Comparison of ENCODE assay signal across 1 cellular context in the genomic region with DNA sequence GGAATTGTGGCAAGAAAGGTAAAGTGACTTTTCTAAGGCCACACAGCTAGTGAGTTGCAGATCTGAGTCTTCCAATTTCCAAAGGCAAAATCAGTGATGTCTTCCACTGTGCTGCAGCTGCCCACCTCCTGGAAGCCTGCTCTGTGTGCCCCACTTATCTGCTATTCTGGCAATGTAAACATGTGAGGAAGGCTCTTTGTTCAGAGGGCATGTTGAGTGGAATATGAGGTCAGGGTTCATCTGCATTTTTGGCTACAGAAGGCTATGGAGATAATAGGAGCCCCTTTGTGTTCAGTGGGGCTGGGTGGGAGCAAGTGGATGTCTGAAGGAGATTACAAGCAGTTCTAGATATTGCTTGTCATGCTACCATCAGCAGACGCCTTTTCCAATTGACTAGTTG.
A peak's percentile ranks its signal among the peaks of the same experiment; 100 is the strongest.
TF ChIP-seq lines count a peak whose summit lies in the region.

No MANE protein-coding gene starts in this region.

TF ChIP-seq in HepG2, 621 proteins besides CTCF, POLR2A, EP300 and RAD21 (continued from another document and continues in another):
- TF ChIP-seq, protein P1, sequence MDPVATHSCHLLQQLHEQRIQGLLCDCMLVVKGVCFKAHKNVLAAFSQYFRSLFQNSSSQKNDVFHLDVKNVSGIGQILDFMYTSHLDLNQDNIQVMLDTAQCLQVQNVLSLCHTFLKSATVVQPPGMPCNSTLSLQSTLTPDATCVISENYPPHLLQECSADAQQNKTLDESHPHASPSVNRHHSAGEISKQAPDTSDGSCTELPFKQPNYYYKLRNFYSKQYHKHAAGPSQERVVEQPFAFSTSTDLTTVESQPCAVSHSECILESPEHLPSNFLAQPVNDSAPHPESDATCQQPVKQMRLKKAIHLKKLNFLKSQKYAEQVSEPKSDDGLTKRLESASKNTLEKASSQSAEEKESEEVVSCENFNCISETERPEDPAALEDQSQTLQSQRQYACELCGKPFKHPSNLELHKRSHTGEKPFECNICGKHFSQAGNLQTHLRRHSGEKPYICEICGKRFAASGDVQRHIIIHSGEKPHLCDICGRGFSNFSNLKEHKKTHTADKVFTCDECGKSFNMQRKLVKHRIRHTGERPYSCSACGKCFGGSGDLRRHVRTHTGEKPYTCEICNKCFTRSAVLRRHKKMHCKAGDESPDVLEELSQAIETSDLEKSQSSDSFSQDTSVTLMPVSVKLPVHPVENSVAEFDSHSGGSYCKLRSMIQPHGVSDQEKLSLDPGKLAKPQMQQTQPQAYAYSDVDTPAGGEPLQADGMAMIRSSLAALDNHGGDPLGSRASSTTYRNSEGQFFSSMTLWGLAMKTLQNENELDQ (CRISPR knock-in tag; IDR thresholded peaks at IDR 0.05; ENCODE audit: borderline replicate concordance), result no peak
- TF ChIP-seq SMAD1 (CRISPR knock-in tag; IDR thresholded peaks at IDR 0.05; ENCODE audit: borderline replicate concordance, low read depth), result no peak
- no peak for TF ChIP-seq ZNF546 (CRISPR knock-in tag; conservative IDR thresholded peaks at IDR 0.05)
- peak; percentile 63; the same call in 1 of the 2 replicates for TF ChIP-seq ZNF788 (CRISPR knock-in tag; IDR thresholded peaks at IDR 0.05; ENCODE audit: borderline replicate concordance)
- TF ChIP-seq ZNF75D (CRISPR knock-in tag; IDR thresholded peaks at IDR 0.05; ENCODE audit: borderline replicate concordance), result no peak
- no peak for TF ChIP-seq SIN3B (IDR thresholded peaks at IDR 0.05; ENCODE audit: low read length)
- TF ChIP-seq ZNF607 (CRISPR knock-in tag; IDR thresholded peaks at IDR 0.05; ENCODE audit: borderline replicate concordance), result no peak
- TF ChIP-seq, protein P2, sequence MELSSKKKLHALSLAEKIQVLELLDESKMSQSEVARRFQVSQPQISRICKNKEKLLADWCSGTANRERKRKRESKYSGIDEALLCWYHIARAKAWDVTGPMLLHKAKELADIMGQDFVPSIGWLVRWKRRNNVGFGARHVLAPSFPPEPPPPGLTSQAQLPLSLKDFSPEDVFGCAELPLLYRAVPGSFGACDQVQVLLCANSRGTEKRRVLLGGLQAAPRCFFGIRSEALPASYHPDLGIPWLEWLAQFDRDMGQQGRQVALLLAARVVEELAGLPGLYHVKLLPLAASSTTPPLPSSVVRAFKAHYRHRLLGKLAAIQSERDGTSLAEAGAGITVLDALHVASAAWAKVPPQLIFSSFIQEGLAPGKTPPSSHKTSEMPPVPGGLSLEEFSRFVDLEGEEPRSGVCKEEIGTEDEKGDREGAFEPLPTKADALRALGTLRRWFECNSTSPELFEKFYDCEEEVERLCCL (CRISPR knock-in tag; IDR thresholded peaks at IDR 0.05; ENCODE audit: borderline replicate concordance), result no peak
- no peak for TF ChIP-seq PHB2 (IDR thresholded peaks at IDR 0.05; ENCODE audit: partially characterized antibody)
- TF ChIP-seq STAT5B (CRISPR knock-in tag; IDR thresholded peaks at IDR 0.05), result no peak
- no peak for TF ChIP-seq ZNF225 (CRISPR knock-in tag; IDR thresholded peaks at IDR 0.05)
- no peak for TF ChIP-seq ZNF543 (CRISPR knock-in tag; IDR thresholded peaks at IDR 0.05)
- TF ChIP-seq MAZ (IDR thresholded peaks at IDR 0.05; ENCODE audit: borderline replicate concordance, low read depth, low read length), result no peak
- TF ChIP-seq MAZ (CRISPR knock-in tag; IDR thresholded peaks at IDR 0.05; ENCODE audit: low read depth), result no peak
- no peak for TF ChIP-seq AGO1 (IDR thresholded peaks at IDR 0.05; ENCODE audit: low read depth, low read length, poor library complexity, severe bottlenecking)
- TF ChIP-seq FIP1L1 (IDR thresholded peaks at IDR 0.05; ENCODE audit: borderline replicate concordance, insufficient read depth, low read depth, low read length), result no peak
- TF ChIP-seq, protein P3, sequence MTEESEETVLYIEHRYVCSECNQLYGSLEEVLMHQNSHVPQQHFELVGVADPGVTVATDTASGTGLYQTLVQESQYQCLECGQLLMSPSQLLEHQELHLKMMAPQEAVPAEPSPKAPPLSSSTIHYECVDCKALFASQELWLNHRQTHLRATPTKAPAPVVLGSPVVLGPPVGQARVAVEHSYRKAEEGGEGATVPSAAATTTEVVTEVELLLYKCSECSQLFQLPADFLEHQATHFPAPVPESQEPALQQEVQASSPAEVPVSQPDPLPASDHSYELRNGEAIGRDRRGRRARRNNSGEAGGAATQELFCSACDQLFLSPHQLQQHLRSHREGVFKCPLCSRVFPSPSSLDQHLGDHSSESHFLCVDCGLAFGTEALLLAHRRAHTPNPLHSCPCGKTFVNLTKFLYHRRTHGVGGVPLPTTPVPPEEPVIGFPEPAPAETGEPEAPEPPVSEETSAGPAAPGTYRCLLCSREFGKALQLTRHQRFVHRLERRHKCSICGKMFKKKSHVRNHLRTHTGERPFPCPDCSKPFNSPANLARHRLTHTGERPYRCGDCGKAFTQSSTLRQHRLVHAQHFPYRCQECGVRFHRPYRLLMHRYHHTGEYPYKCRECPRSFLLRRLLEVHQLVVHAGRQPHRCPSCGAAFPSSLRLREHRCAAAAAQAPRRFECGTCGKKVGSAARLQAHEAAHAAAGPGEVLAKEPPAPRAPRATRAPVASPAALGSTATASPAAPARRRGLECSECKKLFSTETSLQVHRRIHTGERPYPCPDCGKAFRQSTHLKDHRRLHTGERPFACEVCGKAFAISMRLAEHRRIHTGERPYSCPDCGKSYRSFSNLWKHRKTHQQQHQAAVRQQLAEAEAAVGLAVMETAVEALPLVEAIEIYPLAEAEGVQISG (CRISPR knock-in tag; IDR thresholded peaks at IDR 0.05), result no peak
- no peak for TF ChIP-seq ZNF441 (CRISPR knock-in tag; IDR thresholded peaks at IDR 0.05; ENCODE audit: borderline replicate concordance)
- TF ChIP-seq STAG1 (CRISPR knock-in tag; IDR thresholded peaks at IDR 0.05), result no peak; the same call in 1 of the 2 replicates
- TF ChIP-seq TMF1 (CRISPR knock-in tag; IDR thresholded peaks at IDR 0.05; ENCODE audit: low read depth), result no peak
- 0 out of 2 replicates have a peak, but pooled peaks have one; percentile 25 for TF ChIP-seq GFI1 (CRISPR knock-in tag; IDR thresholded peaks at IDR 0.05; ENCODE audit: borderline replicate concordance)
- TF ChIP-seq HMG20A (CRISPR knock-in tag; IDR thresholded peaks at IDR 0.05; ENCODE audit: borderline replicate concordance), result peak; percentile 55; the same call in 1 of the 2 replicates
- TF ChIP-seq PHF21A (CRISPR knock-in tag; IDR thresholded peaks at IDR 0.05), result 0 out of 2 replicates have a peak, but pooled peaks have one; percentile 51
- TF ChIP-seq, protein P4, sequence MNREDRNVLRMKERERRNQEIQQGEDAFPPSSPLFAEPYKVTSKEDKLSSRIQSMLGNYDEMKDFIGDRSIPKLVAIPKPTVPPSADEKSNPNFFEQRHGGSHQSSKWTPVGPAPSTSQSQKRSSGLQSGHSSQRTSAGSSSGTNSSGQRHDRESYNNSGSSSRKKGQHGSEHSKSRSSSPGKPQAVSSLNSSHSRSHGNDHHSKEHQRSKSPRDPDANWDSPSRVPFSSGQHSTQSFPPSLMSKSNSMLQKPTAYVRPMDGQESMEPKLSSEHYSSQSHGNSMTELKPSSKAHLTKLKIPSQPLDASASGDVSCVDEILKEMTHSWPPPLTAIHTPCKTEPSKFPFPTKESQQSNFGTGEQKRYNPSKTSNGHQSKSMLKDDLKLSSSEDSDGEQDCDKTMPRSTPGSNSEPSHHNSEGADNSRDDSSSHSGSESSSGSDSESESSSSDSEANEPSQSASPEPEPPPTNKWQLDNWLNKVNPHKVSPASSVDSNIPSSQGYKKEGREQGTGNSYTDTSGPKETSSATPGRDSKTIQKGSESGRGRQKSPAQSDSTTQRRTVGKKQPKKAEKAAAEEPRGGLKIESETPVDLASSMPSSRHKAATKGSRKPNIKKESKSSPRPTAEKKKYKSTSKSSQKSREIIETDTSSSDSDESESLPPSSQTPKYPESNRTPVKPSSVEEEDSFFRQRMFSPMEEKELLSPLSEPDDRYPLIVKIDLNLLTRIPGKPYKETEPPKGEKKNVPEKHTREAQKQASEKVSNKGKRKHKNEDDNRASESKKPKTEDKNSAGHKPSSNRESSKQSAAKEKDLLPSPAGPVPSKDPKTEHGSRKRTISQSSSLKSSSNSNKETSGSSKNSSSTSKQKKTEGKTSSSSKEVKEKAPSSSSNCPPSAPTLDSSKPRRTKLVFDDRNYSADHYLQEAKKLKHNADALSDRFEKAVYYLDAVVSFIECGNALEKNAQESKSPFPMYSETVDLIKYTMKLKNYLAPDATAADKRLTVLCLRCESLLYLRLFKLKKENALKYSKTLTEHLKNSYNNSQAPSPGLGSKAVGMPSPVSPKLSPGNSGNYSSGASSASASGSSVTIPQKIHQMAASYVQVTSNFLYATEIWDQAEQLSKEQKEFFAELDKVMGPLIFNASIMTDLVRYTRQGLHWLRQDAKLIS (CRISPR knock-in tag; IDR thresholded peaks at IDR 0.05), result no peak
- no peak for TF ChIP-seq MAFF (IDR thresholded peaks at IDR 0.05; ENCODE audit: low read depth, low read length)
- TF ChIP-seq ZNF17 (CRISPR knock-in tag; IDR thresholded peaks at IDR 0.05), result no peak
- TF ChIP-seq SRSF9 (IDR thresholded peaks at IDR 0.05; ENCODE audit: borderline replicate concordance, insufficient read depth, low read depth, low read length, poor library complexity, severe bottlenecking), result no peak
- TF ChIP-seq KDM3A (CRISPR knock-in tag; IDR thresholded peaks at IDR 0.05; ENCODE audit: low read depth), result no peak
- peak; percentile 46; the same call in 1 of the 2 replicates for TF ChIP-seq HHEX (CRISPR knock-in tag; IDR thresholded peaks at IDR 0.05)
- no peak for TF ChIP-seq PAX8 (CRISPR knock-in tag; IDR thresholded peaks at IDR 0.05; ENCODE audit: borderline replicate concordance)
- TF ChIP-seq BCL6 (CRISPR knock-in tag; IDR thresholded peaks at IDR 0.05), result peak; percentile 43; the same call in 1 of the 2 replicates
- TF ChIP-seq, protein P5, sequence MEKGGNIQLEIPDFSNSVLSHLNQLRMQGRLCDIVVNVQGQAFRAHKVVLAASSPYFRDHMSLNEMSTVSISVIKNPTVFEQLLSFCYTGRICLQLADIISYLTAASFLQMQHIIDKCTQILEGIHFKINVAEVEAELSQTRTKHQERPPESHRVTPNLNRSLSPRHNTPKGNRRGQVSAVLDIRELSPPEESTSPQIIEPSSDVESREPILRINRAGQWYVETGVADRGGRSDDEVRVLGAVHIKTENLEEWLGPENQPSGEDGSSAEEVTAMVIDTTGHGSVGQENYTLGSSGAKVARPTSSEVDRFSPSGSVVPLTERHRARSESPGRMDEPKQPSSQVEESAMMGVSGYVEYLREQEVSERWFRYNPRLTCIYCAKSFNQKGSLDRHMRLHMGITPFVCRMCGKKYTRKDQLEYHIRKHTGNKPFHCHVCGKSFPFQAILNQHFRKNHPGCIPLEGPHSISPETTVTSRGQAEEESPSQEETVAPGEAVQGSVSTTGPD (CRISPR knock-in tag; IDR thresholded peaks at IDR 0.05), result no peak
- TF ChIP-seq CREM (IDR thresholded peaks at IDR 0.05), result peak; percentile 59; the same call in 1 of the 2 replicates
- TF ChIP-seq CREM (CRISPR knock-in tag; IDR thresholded peaks at IDR 0.05), result no peak
- TF ChIP-seq ZNF549 (CRISPR knock-in tag; IDR thresholded peaks at IDR 0.05), result no peak
- no peak for TF ChIP-seq HNRNPL (IDR thresholded peaks at IDR 0.05; ENCODE audit: low read depth, low read length)
- TF ChIP-seq SMYD3 (CRISPR knock-in tag; IDR thresholded peaks at IDR 0.05), result no peak
- no peak for TF ChIP-seq ARNT2 (CRISPR knock-in tag; IDR thresholded peaks at IDR 0.05; ENCODE audit: low read depth)
- TF ChIP-seq ZNF605 (CRISPR knock-in tag; IDR thresholded peaks at IDR 0.05), result no peak
- no peak for TF ChIP-seq ZNF383 (CRISPR knock-in tag; IDR thresholded peaks at IDR 0.05; ENCODE audit: borderline replicate concordance)
- no peak for TF ChIP-seq ATM (IDR thresholded peaks at IDR 0.05; ENCODE audit: borderline replicate concordance)
- TF ChIP-seq, protein P6, sequence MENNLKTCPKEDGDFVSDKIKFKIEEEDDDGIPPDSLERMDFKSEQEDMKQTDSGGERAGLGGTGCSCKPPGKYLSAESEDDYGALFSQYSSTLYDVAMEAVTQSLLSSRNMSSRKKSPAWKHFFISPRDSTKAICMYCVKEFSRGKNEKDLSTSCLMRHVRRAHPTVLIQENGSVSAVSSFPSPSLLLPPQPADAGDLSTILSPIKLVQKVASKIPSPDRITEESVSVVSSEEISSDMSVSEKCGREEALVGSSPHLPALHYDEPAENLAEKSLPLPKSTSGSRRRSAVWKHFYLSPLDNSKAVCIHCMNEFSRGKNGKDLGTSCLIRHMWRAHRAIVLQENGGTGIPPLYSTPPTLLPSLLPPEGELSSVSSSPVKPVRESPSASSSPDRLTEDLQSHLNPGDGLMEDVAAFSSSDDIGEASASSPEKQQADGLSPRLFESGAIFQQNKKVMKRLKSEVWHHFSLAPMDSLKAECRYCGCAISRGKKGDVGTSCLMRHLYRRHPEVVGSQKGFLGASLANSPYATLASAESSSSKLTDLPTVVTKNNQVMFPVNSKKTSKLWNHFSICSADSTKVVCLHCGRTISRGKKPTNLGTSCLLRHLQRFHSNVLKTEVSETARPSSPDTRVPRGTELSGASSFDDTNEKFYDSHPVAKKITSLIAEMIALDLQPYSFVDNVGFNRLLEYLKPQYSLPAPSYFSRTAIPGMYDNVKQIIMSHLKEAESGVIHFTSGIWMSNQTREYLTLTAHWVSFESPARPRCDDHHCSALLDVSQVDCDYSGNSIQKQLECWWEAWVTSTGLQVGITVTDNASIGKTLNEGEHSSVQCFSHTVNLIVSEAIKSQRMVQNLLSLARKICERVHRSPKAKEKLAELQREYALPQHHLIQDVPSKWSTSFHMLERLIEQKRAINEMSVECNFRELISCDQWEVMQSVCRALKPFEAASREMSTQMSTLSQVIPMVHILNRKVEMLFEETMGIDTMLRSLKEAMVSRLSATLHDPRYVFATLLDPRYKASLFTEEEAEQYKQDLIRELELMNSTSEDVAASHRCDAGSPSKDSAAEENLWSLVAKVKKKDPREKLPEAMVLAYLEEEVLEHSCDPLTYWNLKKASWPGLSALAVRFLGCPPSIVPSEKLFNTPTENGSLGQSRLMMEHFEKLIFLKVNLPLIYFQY (CRISPR knock-in tag; IDR thresholded peaks at IDR 0.05; ENCODE audit: borderline replicate concordance), result no peak
- TF ChIP-seq, protein P7, sequence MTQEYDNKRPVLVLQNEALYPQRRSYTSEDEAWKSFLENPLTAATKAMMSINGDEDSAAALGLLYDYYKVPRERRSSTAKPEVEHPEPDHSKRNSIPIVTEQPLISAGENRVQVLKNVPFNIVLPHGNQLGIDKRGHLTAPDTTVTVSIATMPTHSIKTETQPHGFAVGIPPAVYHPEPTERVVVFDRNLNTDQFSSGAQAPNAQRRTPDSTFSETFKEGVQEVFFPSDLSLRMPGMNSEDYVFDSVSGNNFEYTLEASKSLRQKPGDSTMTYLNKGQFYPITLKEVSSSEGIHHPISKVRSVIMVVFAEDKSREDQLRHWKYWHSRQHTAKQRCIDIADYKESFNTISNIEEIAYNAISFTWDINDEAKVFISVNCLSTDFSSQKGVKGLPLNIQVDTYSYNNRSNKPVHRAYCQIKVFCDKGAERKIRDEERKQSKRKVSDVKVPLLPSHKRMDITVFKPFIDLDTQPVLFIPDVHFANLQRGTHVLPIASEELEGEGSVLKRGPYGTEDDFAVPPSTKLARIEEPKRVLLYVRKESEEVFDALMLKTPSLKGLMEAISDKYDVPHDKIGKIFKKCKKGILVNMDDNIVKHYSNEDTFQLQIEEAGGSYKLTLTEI (CRISPR knock-in tag; conservative IDR thresholded peaks at IDR 0.05), result no peak
- TF ChIP-seq HNF4G (IDR thresholded peaks at IDR 0.05; ENCODE audit: borderline replicate concordance, low read depth, low read length), result peak; percentile 85
- TF ChIP-seq HNF4G (CRISPR knock-in tag; IDR thresholded peaks at IDR 0.05; ENCODE audit: borderline replicate concordance, low read depth), result no peak; the same call in 1 of the 2 replicates
- peak; percentile 60; the same call in 1 of the 2 replicates for TF ChIP-seq ZNF644 (CRISPR knock-in tag; IDR thresholded peaks at IDR 0.05; ENCODE audit: low read depth)
- TF ChIP-seq ZNF879 (CRISPR knock-in tag; IDR thresholded peaks at IDR 0.05), result no peak
- TF ChIP-seq CENPT (CRISPR knock-in tag; IDR thresholded peaks at IDR 0.05; ENCODE audit: low read depth), result no peak
